ENCODE assay signal across 8 cellular contexts in genomic region chr19:12495002-12495802, GRCh38. TPM values are rescaled to one million over a fixed set of nuclear protein-coding genes. Genes with fewer than 3 reads are reported as not detected.
A peak's percentile ranks its signal among the peaks of the same experiment; 100 is the strongest.
DNase-seq lines count a peak whose midpoint lies in the region; ATAC-seq and TF ChIP-seq lines count a peak whose summit lies in the region.

No MANE protein-coding gene starts in this region.

- H3K27me3 Mint-ChIP-seq in activated T-cell treated with anti-CD3 and anti-CD28 coated beads, Interleukin-2, amount 50 U/mL, for 72 hours (ENCODE audit: low read depth), result no peaks in the 10 kb centered on the region

- H3K9me3 ChIP-seq in esophagus muscularis mucosa, result no peaks in the 10 kb centered on the region
- H3K9me3 ChIP-seq in muscle layer of colon (ENCODE audit: low read length), result no peaks in the 10 kb centered on the region

- peak overlapping the region; percentile 87 to 94 for H3K4me3 Mint-ChIP-seq in activated T-cell treated with anti-CD3 and anti-CD28 coated beads, Interleukin-2, amount 50 U/mL, for 72 hours

- H3K36me3 ChIP-seq in esophagus muscularis mucosa (no peaks in the 10 kb centered on the region), muscle layer of colon (ENCODE audit: insufficient read depth, low read length) (no peaks in the 10 kb centered on the region)

- H3K4me3 ChIP-seq in HL-60 (replicated peaks; ENCODE audit: insufficient read depth, low read length), result no peak overlapping the region; the same call in 1 of the 2 replicates
- H3K4me3 ChIP-seq in esophagus muscularis mucosa, result peak overlapping the region; percentile 59 to 85 (median 74)
- H3K4me3 ChIP-seq in muscle layer of colon (ENCODE audit: low read depth in 1 of 2, low read length in 2 of 2), result peak overlapping the region; percentile 62 to 70

- peaks cover 0 to 5% of the 10 kb centered on the region in 2 donors for H3K36me3 Mint-ChIP-seq in activated T-cell treated with anti-CD3 and anti-CD28 coated beads, Interleukin-2, amount 50 U/mL, for 72 hours (ENCODE audit: insufficient read depth in 2 of 2)

- peak overlapping the region; percentile 16 for H3K9ac ChIP-seq in muscle layer of colon (ENCODE audit: low read length)

- no peak for TF ChIP-seq EP300 in esophagus muscularis mucosa (IDR thresholded peaks at IDR 0.05)

- H3K4me1 Mint-ChIP-seq in activated T-cell treated with anti-CD3 and anti-CD28 coated beads, Interleukin-2, amount 50 U/mL, for 72 hours (ENCODE audit: low read depth), result peaks cover 18% of the 10 kb centered on the region

- TF ChIP-seq CTCF in HL-60 (IDR thresholded peaks at IDR 0.05; ENCODE audit: insufficient read depth, low read length) (no peak), esophagus muscularis mucosa (IDR thresholded peaks at IDR 0.05) (peak; percentile 34 to 48 (median 38))

- peak; percentile 27 for TF ChIP-seq POLR2A in esophagus muscularis mucosa (IDR thresholded peaks at IDR 0.05; ENCODE audit: low read depth)

- no peak overlapping the region for H3K27ac Mint-ChIP-seq in activated T-cell treated with anti-CD3 and anti-CD28 coated beads, Interleukin-2, amount 50 U/mL, for 72 hours

- peak; percentile 85 for ATAC-seq in GM19025 (IDR thresholded peaks at IDR 0.05; ENCODE audit: low read depth, unreplicated experiment)
- peak; percentile 99 to 100 for ATAC-seq in activated T-cell treated with anti-CD3 and anti-CD28 coated beads, Interleukin-2, amount 50 U/mL, for 72 hours (replicated peaks in 1 of 2)

- WGBS in esophagus muscularis mucosa, result under 1% methylated on average over 19 of the region's 51 CpGs

- DNase-seq in AG08396 (ENCODE audit: low spot score) (peak; percentile 92), HL-60 (ENCODE audit: low read depth in 1 of 2, low spot score in 1 of 2) (peak; percentile 10 to 87), OCI-M1 (lab: John Stamatoyannopoulos, UW) (peak; percentile 100), esophagus muscularis mucosa (ENCODE audit: extremely low spot score) (peak; percentile 97)
- peak; percentile 93 to 97 for DNase-seq in activated T-cell treated with anti-CD3 and anti-CD28 coated beads, Interleukin-2, amount 50 U/mL, for 72 hours
- DNase-seq in stimulated activated CD8-positive, alpha-beta memory T cell treated with anti-CD3 and anti-CD28 coated beads, Interleukin-4, amount 100 ng/mL, for 48 hours, result peak; percentile 94

- H3K27ac ChIP-seq in HL-60 (replicated peaks) (peak overlapping the region; percentile 61), esophagus muscularis mucosa (replicated peaks in 1 of 4) (peak overlapping the region; percentile 77 to 88 (median 86)), muscle layer of colon (ENCODE audit: low read depth, low read length) (peak overlapping the region; percentile 41)

- peaks cover 0 to 12% (median 8%) of the 10 kb centered on the region in 4 donors for H3K4me1 ChIP-seq in esophagus muscularis mucosa
- H3K4me1 ChIP-seq in muscle layer of colon (ENCODE audit: insufficient read depth, low read length), result no peaks in the 10 kb centered on the region

- intact Hi-C loops in esophagus muscularis mucosa (cut with DNase I), result no loop called here

- no peaks in the 10 kb centered on the region for H3K27me3 ChIP-seq in HL-60 (ENCODE audit: insufficient read depth, poor library complexity, severe bottlenecking)
- no peaks in the 10 kb centered on the region for H3K27me3 ChIP-seq in esophagus muscularis mucosa
- no peaks in the 10 kb centered on the region for H3K27me3 ChIP-seq in muscle layer of colon (ENCODE audit: control insufficient read depth in 1 of 2, insufficient read depth in 2 of 2, low read length in 2 of 2)

- H3K9me3 Mint-ChIP-seq in activated T-cell treated with anti-CD3 and anti-CD28 coated beads, Interleukin-2, amount 50 U/mL, for 72 hours, result peaks cover 2 to 4% of the 10 kb centered on the region in 2 donors

RNA-seq across cellular contexts. Expression of gene ZNF709, which starts 10.6 kb away (rescaled TPM):
- total RNA-seq in activated T-cell treated with anti-CD3 and anti-CD28 coated beads, Interleukin-2, amount 50 U/mL, for 72 hours, result 1 to 10 TPM; 3.6 to 4.8 TPM
- total RNA-seq in esophagus muscularis mucosa, result 1 to 10 TPM; 1.7 to 2.9 (median 2.3) TPM

RNA-seq across cellular contexts. Expression of gene ZNF443, which starts 54.4 kb away (rescaled TPM):
- 1 to 10 TPM; 4.3 to 4.8 TPM for total RNA-seq in activated T-cell treated with anti-CD3 and anti-CD28 coated beads, Interleukin-2, amount 50 U/mL, for 72 hours
- total RNA-seq in esophagus muscularis mucosa, result 1 to 10 TPM; 3.5 to 5.4 (median 4.8) TPM

RNA-seq across cellular contexts. Expression of gene ZNF564, which starts 56.1 kb away (rescaled TPM):
- total RNA-seq in activated T-cell treated with anti-CD3 and anti-CD28 coated beads, Interleukin-2, amount 50 U/mL, for 72 hours, result 1 to 10 TPM; 6.9 to 9.0 TPM
- 10 to 100 TPM in 1 of 4 donors, 1 to 10 TPM in 3; 8.3 to 13.7 (median 9.3) TPM for total RNA-seq in esophagus muscularis mucosa

Comparison
In these comparisons a context has a peak if more than half of its experiments do, and no peak if none do; other contexts are left out.
1. DNase-seq: peak in every context shown above with its lines; median percentile 100 in OCI-M1; 97 in esophagus muscularis mucosa; 95 in activated T-cell treated with anti-CD3 and anti-CD28 coated beads, Interleukin-2, amount 50 U/mL, for 72 hours; 94 in stimulated activated CD8-positive, alpha-beta memory T cell treated with anti-CD3 and anti-CD28 coated beads, Interleukin-4, amount 100 ng/mL, for 48 hours; 92 in AG08396; 48 in HL-60.